ENCODE assay signal across 10 cellular contexts in the genomic region with DNA sequence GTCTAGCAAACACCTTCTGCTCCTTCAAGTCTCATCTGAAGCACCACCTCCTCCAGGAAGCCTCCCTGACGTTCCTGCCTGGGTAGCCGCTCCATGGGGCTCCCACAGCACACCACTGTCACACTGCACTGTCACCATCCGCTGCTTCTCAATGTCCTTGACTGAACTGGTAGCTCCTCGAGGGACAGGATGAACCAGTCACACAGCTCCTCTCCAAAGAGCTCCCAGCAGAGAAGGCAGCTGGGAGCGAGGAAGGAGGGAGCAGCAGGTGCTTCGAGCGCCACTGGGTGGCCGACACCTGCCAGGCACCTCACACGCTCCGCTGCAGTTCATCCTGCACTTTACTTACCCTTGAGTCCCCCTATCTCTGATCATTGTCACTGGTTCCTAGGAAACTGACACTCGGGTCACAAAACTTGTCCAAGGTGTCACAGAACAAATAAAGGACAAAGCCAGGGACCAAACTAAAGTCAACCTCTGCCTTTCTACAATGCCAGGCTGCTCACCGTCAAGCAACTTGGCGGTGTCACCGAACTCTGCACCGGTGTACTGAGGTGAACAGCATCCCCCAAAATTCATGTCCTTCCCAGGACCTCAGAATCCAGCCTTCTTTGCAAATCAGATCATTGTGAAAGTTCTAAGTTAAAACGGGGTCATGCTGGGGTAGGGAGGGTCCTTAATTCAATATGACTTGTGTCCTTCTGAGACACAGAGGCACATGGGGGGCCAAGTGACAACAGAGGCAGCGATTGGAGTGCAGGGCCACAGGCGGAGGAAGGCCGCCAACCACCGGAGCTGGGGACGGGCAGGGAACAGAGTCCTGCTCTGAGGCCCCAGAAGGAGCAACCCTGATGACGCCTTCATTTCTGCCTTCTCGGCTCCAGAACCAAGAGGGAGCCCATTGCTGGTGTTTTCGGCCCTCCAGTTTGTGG. TPM values are rescaled to one million over a fixed set of nuclear protein-coding genes. Genes with fewer than 3 reads are reported as not detected.
DNase-seq lines count a peak whose midpoint lies in the region; ATAC-seq, FAIRE-seq and TF ChIP-seq lines count a peak whose summit lies in the region.
"Had no signal": no experiment of that assay in that cellular context is flagged by ENCODE, and none has a peak within 500 bp of the region (broad histone marks: within the 10 kb centered on the region; RNA-seq: fewer than 3 reads in every experiment).

No MANE protein-coding gene starts in this region.

- in situ Hi-C loops in brain microvascular endothelial cell (cut with HindIII; ENCODE audit: low pct_ligation_motif_present, low sequenced_read_pairs) = no loop called here

- H3K4me1 Mint-ChIP-seq in natural killer cell treated with Interleukin-12 subunit alpha and Interleukin-12 subunit beta and Interleukin-15 and Interleukin-18, amount 100 ng/mL, for 72 hours (ENCODE audit: low read depth in 2 of 2) = peaks cover 57 to 59% of the 10 kb centered on the region in 2 donors

- H3K36me3 ChIP-seq in brain microvascular endothelial cell (replicated peaks) (no peaks in the 10 kb centered on the region), A673 (ENCODE audit: insufficient read depth, low read length, poor library complexity, severe bottlenecking) (no peaks in the 10 kb centered on the region), pancreas (no peaks in the 10 kb centered on the region)
- H3K36me3 ChIP-seq: gastroesophageal sphincter had no signal

- POLR2A ChIA-PET in A673 (lab: Charles Lee; ENCODE audit: low non-redundant PET) = no interaction called here

- ATAC-seq in natural killer cell treated with Interleukin-12 subunit alpha and Interleukin-12 subunit beta and Interleukin-15 and Interleukin-18, amount 100 ng/mL, for 72 hours = no peak
- ATAC-seq in pancreas = no peak

- H3K9me3 ChIP-seq in A673 (ENCODE audit: low read depth, low read length, poor library complexity, severe bottlenecking) (no peaks in the 10 kb centered on the region), pancreas (no peaks in the 10 kb centered on the region)
- H3K9me3 ChIP-seq: gastroesophageal sphincter had no signal

- H3K4me1 ChIP-seq in A673 (ENCODE audit: insufficient read depth, low read length, poor library complexity, severe bottlenecking) (no peaks in the 10 kb centered on the region), pancreas (no peaks in the 10 kb centered on the region)
- H3K4me1 ChIP-seq: gastroesophageal sphincter, parathyroid adenoma had no signal

- peak overlapping the region; percentile 71 for H3K27ac ChIP-seq in brain microvascular endothelial cell
- no peak overlapping the region for H3K27ac ChIP-seq in A673 (ENCODE audit: low read depth, low read length, poor library complexity, severe bottlenecking)
- H3K27ac ChIP-seq in pancreas = no peak overlapping the region
- H3K27ac ChIP-seq: parathyroid adenoma had no signal

- intact Hi-C loops in A673 (cut with micrococcal nuclease; ENCODE audit: unreplicated experiment) (no loop called here), pancreas (cut with DNase I) (no loop called here)

- no peaks in the 10 kb centered on the region for H3K27me3 Mint-ChIP-seq in natural killer cell treated with Interleukin-12 subunit alpha and Interleukin-12 subunit beta and Interleukin-15 and Interleukin-18, amount 100 ng/mL, for 72 hours

- H3K4me3 ChIP-seq in LNCaP clone FGC (ENCODE audit: low read depth, low read length) (no peak overlapping the region), brain microvascular endothelial cell (ENCODE audit: low read depth, low read length) (no peak overlapping the region), A673 (ENCODE audit: low read depth, low read length, poor library complexity, severe bottlenecking) (no peak overlapping the region), pancreas (no peak overlapping the region)
- H3K4me3 ChIP-seq: gastroesophageal sphincter had no signal

- BruUV-seq in A673 (replicated peaks; lab: Mats Ljungman, UMichigan) = no TSS peak

- H3K27ac Mint-ChIP-seq in natural killer cell treated with Interleukin-12 subunit alpha and Interleukin-12 subunit beta and Interleukin-15 and Interleukin-18, amount 100 ng/mL, for 72 hours = peak overlapping the region; percentile 97 to 99

- FAIRE-seq in pancreas (lab: Jason Lieb, UNC) = no peak

- CTCF ChIA-PET in A673 (lab: Charles Lee) = no interaction called here

- WGBS in pancreas, 2 donors = 82% methylated on average over 24 of the region's 24 CpGs

- peak; percentile 47 for TF ChIP-seq CTCF in LNCaP clone FGC (IDR thresholded peaks at IDR 0.05; ENCODE audit: control insufficient read depth, extremely low read depth, insufficient read depth)
- TF ChIP-seq CTCF in brain microvascular endothelial cell (IDR thresholded peaks at IDR 0.05; ENCODE audit: low read depth, low read length, missing control alignments) = no peak
- no peak for TF ChIP-seq CTCF in A673 (conservative IDR thresholded peaks at IDR 0.05; ENCODE audit: low read depth, low read length)
- TF ChIP-seq CTCF in pancreas (IDR thresholded peaks at IDR 0.05) = no peak

- peak; percentile 99 for DNase-seq in DMS53 (lab: John Stamatoyannopoulos, UW)
- DNase-seq in LNCaP clone FGC (ENCODE audit: low read depth) = peak; percentile 92
- DNase-seq in brain microvascular endothelial cell = no peak
- DNase-seq in natural killer cell treated with Interleukin-12 subunit alpha and Interleukin-12 subunit beta and Interleukin-15 and Interleukin-18, amount 100 ng/mL, for 72 hours (ENCODE audit: low spot score) = no peak
- DNase-seq in AML-193 (lab: John Stamatoyannopoulos, UW) = no peak
- no peak for DNase-seq in A673 (ENCODE audit: low spot score)
- no peak for DNase-seq in pancreas
- DNase-seq in stimulated activated CD4-positive, alpha-beta T cell treated with anti-CD3 and anti-CD28 coated beads, Interleukin-15, amount 100 ng/mL, for 24 hours = no peak

- no peaks in the 10 kb centered on the region for H3K36me3 Mint-ChIP-seq in natural killer cell treated with Interleukin-12 subunit alpha and Interleukin-12 subunit beta and Interleukin-15 and Interleukin-18, amount 100 ng/mL, for 72 hours

- H3K9me3 Mint-ChIP-seq in natural killer cell treated with Interleukin-12 subunit alpha and Interleukin-12 subunit beta and Interleukin-15 and Interleukin-18, amount 100 ng/mL, for 72 hours = no peaks in the 10 kb centered on the region

- H3K27me3 ChIP-seq in brain microvascular endothelial cell (replicated peaks) (no peaks in the 10 kb centered on the region), A673 (replicated peaks; ENCODE audit: insufficient read depth, low read depth, low read length, poor library complexity) (no peaks in the 10 kb centered on the region), pancreas (no peaks in the 10 kb centered on the region)
- H3K27me3 ChIP-seq: gastroesophageal sphincter had no signal

- peak overlapping the region; percentile 91 for H3K4me3 Mint-ChIP-seq in natural killer cell treated with Interleukin-12 subunit alpha and Interleukin-12 subunit beta and Interleukin-15 and Interleukin-18, amount 100 ng/mL, for 72 hours

RNA-seq across cellular contexts. Expression of gene S100P, which starts 5.5 kb away (rescaled TPM):
- total RNA-seq in natural killer cell treated with Interleukin-12 subunit alpha and Interleukin-12 subunit beta and Interleukin-15 and Interleukin-18, amount 100 ng/mL, for 72 hours = 1 to 10 TPM; 4.5 to 5.1 TPM
- 0.45 and 0.98 TPM in 2 replicates for total RNA-seq in A673 (2021)
- 10 to 100 TPM in 1 of 6 donors, 1 to 10 TPM in 1, not detected in 4; 1.7 to 15.7 TPM for total RNA-seq in pancreas
- 1 to 10 TPM in 1 of 2 donors, under 1 TPM in 1; 0.42 to 1.3 TPM for polyA plus RNA-seq in pancreas

RNA-seq across cellular contexts. Expression of gene MRFAP1L1, which starts 21.5 kb away (rescaled TPM):
- 10 to 100 TPM; 44.0 to 55.1 TPM for total RNA-seq in natural killer cell treated with Interleukin-12 subunit alpha and Interleukin-12 subunit beta and Interleukin-15 and Interleukin-18, amount 100 ng/mL, for 72 hours
- 60.8 and 61.0 TPM in 2 replicates for total RNA-seq in A673 (2021)
- 10 to 100 TPM; 12.4 to 26.6 (median 20.4) TPM for total RNA-seq in pancreas
- 10 to 100 TPM; 23.5 to 39.8 TPM for polyA plus RNA-seq in pancreas

RNA-seq across cellular contexts. Expression of gene BLOC1S4, which starts 27.8 kb away (rescaled TPM):
- 10 to 100 TPM; 15.9 to 16.7 TPM for total RNA-seq in natural killer cell treated with Interleukin-12 subunit alpha and Interleukin-12 subunit beta and Interleukin-15 and Interleukin-18, amount 100 ng/mL, for 72 hours
- total RNA-seq in A673 (2021) (12.3 and 13.2 TPM in 2 replicates), pancreas (1 to 10 TPM; 3.7 to 7.1 (median 5.1) TPM)
- polyA plus RNA-seq in pancreas = 1 to 10 TPM; 3.3 to 8.4 TPM

RNA-seq across cellular contexts. Expression of gene MRFAP1, which starts 47.7 kb away (rescaled TPM):
- 100 to 1,000 TPM; 102 to 123 TPM for total RNA-seq in natural killer cell treated with Interleukin-12 subunit alpha and Interleukin-12 subunit beta and Interleukin-15 and Interleukin-18, amount 100 ng/mL, for 72 hours
- total RNA-seq in A673 (2021) (391 and 402 TPM in 2 replicates), pancreas (100 to 1,000 TPM in 4 of 6 donors, 10 to 100 TPM in 2; 70.2 to 120 (median 108) TPM)
- 100 to 1,000 TPM in 1 of 2 donors, 10 to 100 TPM in 1; 85.2 to 178 TPM for polyA plus RNA-seq in pancreas

Comparison
In these comparisons a context has a peak if more than half of its experiments do, and no peak if none do; other contexts are left out.
1. DNase-seq: peak in DMS53 (single experiment) and LNCaP clone FGC (single experiment); none in brain microvascular endothelial cell (single experiment), natural killer cell treated with Interleukin-12 subunit alpha and Interleukin-12 subunit beta and Interleukin-15 and Interleukin-18, amount 100 ng/mL, for 72 hours (single experiment), AML-193 (0 of 2), A673 (single experiment), pancreas (0 of 6) and stimulated activated CD4-positive, alpha-beta T cell treated with anti-CD3 and anti-CD28 coated beads, Interleukin-15, amount 100 ng/mL, for 24 hours (single experiment).